ENCODE assay signal across 13 cellular contexts in genomic region chr1:54219688-54220003, GRCh38. TPM values are rescaled to one million over a fixed set of nuclear protein-coding genes. Genes with fewer than 3 reads are reported as not detected.
A peak's percentile ranks its signal among the peaks of the same experiment; 100 is the strongest.
DNase-seq lines count a peak whose midpoint lies in the region; ATAC-seq and TF ChIP-seq lines count a peak whose summit lies in the region.
"Had no signal": no experiment of that assay in that cellular context is flagged by ENCODE, and none has a peak within 500 bp of the region (broad histone marks: within the 10 kb centered on the region; RNA-seq: fewer than 3 reads in every experiment).

No MANE protein-coding gene starts in this region.

- no peaks in the 10 kb centered on the region for H3K27me3 Mint-ChIP-seq in chondrocyte (ENCODE audit: low read depth)
- no peaks in the 10 kb centered on the region for H3K27me3 Mint-ChIP-seq in nephron (ENCODE audit: low read depth)
- H3K27me3 Mint-ChIP-seq: activated CD4-positive, alpha-beta memory T cell treated with anti-CD3 and anti-CD28 coated beads, Interleukin-2, amount 10 ng/mL, durations not matched to agents 7 days and 5 days had no signal

- no peak for DNase-seq in left ventricle myocardium inferior
- DNase-seq in Right ventricle myocardium superior = no peak
- no peak for DNase-seq in chondrocyte (ENCODE audit: low spot score)
- DNase-seq in activated effector memory CD4-positive, alpha-beta T cell treated with Interleukin-2 at 50 U/mL for 16 hours = no peak
- DNase-seq in stimulated activated CD4-positive, alpha-beta T cell treated with anti-CD3 and anti-CD28 coated beads, Interleukin-4, amount 100 ng/mL, for 1 hour = no peak
- DNase-seq: activated CD4-positive, alpha-beta memory T cell treated with anti-CD3 and anti-CD28 coated beads, Interleukin-2, amount 10 ng/mL, durations not matched to agents 7 days and 5 days; cortex of kidney; NCI-H345; SK-N-SH had no signal

- H3K4me1 ChIP-seq in left ventricle myocardium inferior = peaks cover 34% of the 10 kb centered on the region
- no peaks in the 10 kb centered on the region for H3K4me1 ChIP-seq in urinary bladder (ENCODE audit: insufficient read depth)

- 30% methylated on average over 3 of the region's 3 CpGs for WGBS in urinary bladder

- H3K36me3 ChIP-seq in left ventricle myocardium inferior (peaks cover 38% of the 10 kb centered on the region), urinary bladder (ENCODE audit: insufficient read depth) (peaks cover 7% of the 10 kb centered on the region)

- intact Hi-C loops in left ventricle myocardium inferior (cut with micrococcal nuclease) = no loop called here
- intact Hi-C loops in Right ventricle myocardium superior (cut with DNase I) = no loop called here

- H3K9me3 ChIP-seq in left ventricle myocardium inferior (replicated peaks) = no peaks in the 10 kb centered on the region
- H3K9me3 ChIP-seq: neutrophil, SK-N-SH had no signal

- H3K27ac ChIP-seq in left ventricle myocardium inferior (replicated peaks) = peak overlapping the region; percentile 70
- H3K27ac ChIP-seq in urinary bladder (ENCODE audit: low read depth) = peak overlapping the region; percentile 65
- H3K27ac ChIP-seq: neutrophil had no signal

- no peak for ATAC-seq in Right ventricle myocardium superior (ENCODE audit: poor library complexity)
- no peak for ATAC-seq in HG02884 (IDR thresholded peaks at IDR 0.05; ENCODE audit: unreplicated experiment)

- peak overlapping the region; percentile 67 for H3K27ac Mint-ChIP-seq in chondrocyte (ENCODE audit: unreplicated experiment)
- peak overlapping the region; percentile 82 to 96 (median 88) for H3K27ac Mint-ChIP-seq in nephron
- H3K27ac Mint-ChIP-seq: activated CD4-positive, alpha-beta memory T cell treated with anti-CD3 and anti-CD28 coated beads, Interleukin-2, amount 10 ng/mL, durations not matched to agents 7 days and 5 days had no signal

- H3K4me3 ChIP-seq in left ventricle myocardium inferior (peak overlapping the region; percentile 39), urinary bladder (ENCODE audit: low read depth, low read length) (no peak overlapping the region)

- no peak overlapping the region for H3K4me3 Mint-ChIP-seq in chondrocyte (ENCODE audit: unreplicated experiment)
- H3K4me3 Mint-ChIP-seq in nephron = no peak overlapping the region
- H3K4me3 Mint-ChIP-seq: activated CD4-positive, alpha-beta memory T cell treated with anti-CD3 and anti-CD28 coated beads, Interleukin-2, amount 10 ng/mL, durations not matched to agents 7 days and 5 days had no signal

- no peaks in the 10 kb centered on the region for H3K27me3 ChIP-seq in left ventricle myocardium inferior (ENCODE audit: low read depth)
- H3K27me3 ChIP-seq: neutrophil had no signal

- TF ChIP-seq CTCF in left ventricle myocardium inferior (IDR thresholded peaks at IDR 0.05; ENCODE audit: borderline replicate concordance) (no peak), chondrocyte (IDR thresholded peaks at IDR 0.05) (no peak), nephron (IDR thresholded peaks at IDR 0.05; ENCODE audit: unreplicated experiment in 3 of 3) (no peak)

- H3K4me1 Mint-ChIP-seq in chondrocyte (ENCODE audit: low read depth) (peaks cover 15% of the 10 kb centered on the region), nephron (peaks cover 35% of the 10 kb centered on the region)

- H3K36me3 Mint-ChIP-seq in chondrocyte (ENCODE audit: low read depth) = peaks cover 30% of the 10 kb centered on the region
- H3K36me3 Mint-ChIP-seq in nephron (ENCODE audit: low read depth) = peaks cover 46% of the 10 kb centered on the region

- H3K9me3 Mint-ChIP-seq in chondrocyte (ENCODE audit: low read depth) = no peaks in the 10 kb centered on the region
- H3K9me3 Mint-ChIP-seq in nephron = no peaks in the 10 kb centered on the region
- H3K9me3 Mint-ChIP-seq: activated CD4-positive, alpha-beta memory T cell treated with anti-CD3 and anti-CD28 coated beads, Interleukin-2, amount 10 ng/mL, durations not matched to agents 7 days and 5 days had no signal

RNA-seq across cellular contexts. Expression of gene MRPL37, which starts 19.7 kb away (rescaled TPM):
- total RNA-seq in left ventricle myocardium inferior (78.3 TPM), Right ventricle myocardium superior (78.6 TPM), chondrocyte (66.0 to 66.9 TPM (median 66.3 TPM) in 3 replicates), urinary bladder (18.8 TPM)
- 48.9 TPM for polyA plus RNA-seq in urinary bladder

RNA-seq across cellular contexts. Expression of gene CYB5RL, which starts 19.8 kb away (rescaled TPM):
- total RNA-seq in left ventricle myocardium inferior = 6.1 TPM
- total RNA-seq in Right ventricle myocardium superior = 4.8 TPM
- 7.0 to 7.8 TPM (median 7.5 TPM) in 3 replicates for total RNA-seq in chondrocyte
- 6.6 TPM for total RNA-seq in urinary bladder
- 3.8 TPM for polyA plus RNA-seq in urinary bladder
